ENCODE assay signal across 1 cellular context in genomic region chr11:46643986-46644385, GRCh38.
TF ChIP-seq lines count a peak whose summit lies in the region.

No MANE protein-coding gene starts in this region.

TF ChIP-seq in GM23338, 12 proteins besides CTCF, POLR2A, EP300 and RAD21 (continued from another document):
- no peak for TF ChIP-seq ZNF462 (CRISPR knock-in tag; IDR thresholded peaks at IDR 0.05)
